ENCODE assay signal across 21 cellular contexts in the genomic region with DNA sequence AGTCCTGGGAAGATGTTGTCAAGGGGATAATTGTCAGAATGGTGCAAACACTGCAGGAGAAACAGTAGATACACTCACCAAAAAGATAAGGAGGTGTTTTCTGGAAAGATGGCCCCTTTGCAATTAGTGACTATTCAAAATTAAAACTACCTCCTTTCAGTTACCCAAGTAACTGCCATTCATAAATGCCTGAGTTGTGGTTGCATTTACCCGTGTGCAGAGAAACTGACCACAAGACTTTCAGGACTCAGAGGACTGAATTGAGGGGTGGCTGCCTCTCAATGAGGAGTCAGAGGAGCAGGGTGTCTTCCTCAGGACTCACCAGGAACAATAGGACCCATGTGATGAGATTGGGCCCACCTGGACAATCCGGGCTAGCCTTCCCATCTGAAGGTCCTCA. TPM values are rescaled to one million over a fixed set of nuclear protein-coding genes. Genes with fewer than 3 reads are reported as not detected.
DNase-seq lines count a peak whose midpoint lies in the region; ATAC-seq and TF ChIP-seq lines count a peak whose summit lies in the region.
"Had no signal": no experiment of that assay in that cellular context is flagged by ENCODE, and none has a peak within 500 bp of the region (broad histone marks: within the 10 kb centered on the region; RNA-seq: fewer than 3 reads in every experiment).

No MANE protein-coding gene starts in this region.

- DNase-seq in NK-92 (lab: John Stamatoyannopoulos, UW; ENCODE audit: unreplicated experiment): no peak
- no peak for DNase-seq in activated CD4-positive, alpha-beta T cell treated with anti-CD3 and anti-CD28 coated beads for 36 hours
- no peak for DNase-seq in naive thymus-derived CD8-positive, alpha-beta T cell
- DNase-seq in CD8-positive, alpha-beta T cell: no peak
- DNase-seq: activated CD4-positive, alpha-beta T cell treated with anti-CD3 and anti-CD28 coated beads for 4 hours; activated T-cell treated with anti-CD3 and anti-CD28 coated beads, Interleukin-2, amount 50 U/mL, for 48 hours; adrenal gland; BE2C; cerebellar nuclear complex; foreskin melanocyte; MV-4-11; natural killer cell; right cardiac atrium; stimulated activated CD4-positive, alpha-beta T cell treated with anti-CD3 and anti-CD28 coated beads, Interleukin-1b, Interleukin-23, amount 100 ng/mL, for 48 hours; transverse colon had no signal

- POLR2A ChIA-PET in activated CD4-positive, alpha-beta T cell treated with anti-CD3 and anti-CD28 coated beads for 36 hours (lab: Charles Lee): no interaction called here
- POLR2A ChIA-PET in naive thymus-derived CD8-positive, alpha-beta T cell (lab: Charles Lee): no interaction called here
- POLR2A ChIA-PET in CD8-positive, alpha-beta T cell (lab: Charles Lee): no interaction called here

- intact Hi-C loops in activated CD4-positive, alpha-beta T cell treated with anti-CD3 and anti-CD28 coated beads for 36 hours (cut with DNase I, micrococcal nuclease): no loop called here
- intact Hi-C loops in CD8-positive, alpha-beta T cell (cut with DNase I, micrococcal nuclease): no loop called here

- no peaks in the 10 kb centered on the region for H3K27me3 ChIP-seq in CD8-positive, alpha-beta T cell (ENCODE audit: insufficient read depth, low read length)
- H3K27me3 ChIP-seq: adrenal gland, BE2C, transverse colon had no signal

- no peaks in the 10 kb centered on the region for H3K4me1 ChIP-seq in CD8-positive, alpha-beta T cell (ENCODE audit: insufficient read depth, low read length)
- H3K4me1 ChIP-seq: adrenal gland, BE2C had no signal

- ATAC-seq in GM19025 (IDR thresholded peaks at IDR 0.05; ENCODE audit: low read depth, unreplicated experiment) (peak; percentile 57), GM21529 (IDR thresholded peaks at IDR 0.05; ENCODE audit: unreplicated experiment) (peak; percentile 82), HG03103 (IDR thresholded peaks at IDR 0.05; ENCODE audit: low read depth, unreplicated experiment) (peak; percentile 62)
- ATAC-seq in activated T-helper 17 cell treated with anti-CD3 and anti-CD28 coated beads, Interleukin-2, amount 50 U/mL, for 72 hours (replicated peaks): peak; percentile 34
- no peak for ATAC-seq in activated CD4-positive, alpha-beta T cell treated with anti-CD3 and anti-CD28 coated beads for 36 hours
- no peak for ATAC-seq in naive thymus-derived CD8-positive, alpha-beta T cell
- no peak for ATAC-seq in CD8-positive, alpha-beta T cell
- ATAC-seq: natural killer cell, right cardiac atrium, Right ventricle myocardium inferior had no signal

- H3K9me3 Mint-ChIP-seq in activated T-helper 17 cell treated with anti-CD3 and anti-CD28 coated beads, Interleukin-2, amount 50 U/mL, for 72 hours: no peaks in the 10 kb centered on the region
- no peaks in the 10 kb centered on the region for H3K9me3 Mint-ChIP-seq in activated CD4-positive, alpha-beta T cell treated with anti-CD3 and anti-CD28 coated beads for 36 hours (ENCODE audit: low read depth)
- H3K9me3 Mint-ChIP-seq in naive thymus-derived CD8-positive, alpha-beta T cell: no peaks in the 10 kb centered on the region
- H3K9me3 Mint-ChIP-seq in CD8-positive, alpha-beta T cell: no peaks in the 10 kb centered on the region
- H3K9me3 Mint-ChIP-seq: natural killer cell; T-helper 1 cell treated with Interleukin-12 subunit alpha and Interleukin-12 subunit beta and Interleukin-4 antibody, amounts not matched to agents 30 μg/mL and 1 μg/mL, for 36 hours had no signal

- no peaks in the 10 kb centered on the region for H3K36me3 Mint-ChIP-seq in activated T-helper 17 cell treated with anti-CD3 and anti-CD28 coated beads, Interleukin-2, amount 50 U/mL, for 72 hours (ENCODE audit: low read depth)
- no peaks in the 10 kb centered on the region for H3K36me3 Mint-ChIP-seq in activated CD4-positive, alpha-beta T cell treated with anti-CD3 and anti-CD28 coated beads for 36 hours (ENCODE audit: low read depth)
- H3K36me3 Mint-ChIP-seq in naive thymus-derived CD8-positive, alpha-beta T cell: no peaks in the 10 kb centered on the region
- no peaks in the 10 kb centered on the region for H3K36me3 Mint-ChIP-seq in CD8-positive, alpha-beta T cell
- H3K36me3 Mint-ChIP-seq: natural killer cell had no signal

- H3K27ac Mint-ChIP-seq in activated T-helper 17 cell treated with anti-CD3 and anti-CD28 coated beads, Interleukin-2, amount 50 U/mL, for 72 hours: no peak overlapping the region
- H3K27ac Mint-ChIP-seq in activated CD4-positive, alpha-beta T cell treated with anti-CD3 and anti-CD28 coated beads for 36 hours: no peak overlapping the region
- H3K27ac Mint-ChIP-seq in naive thymus-derived CD8-positive, alpha-beta T cell: no peak overlapping the region
- H3K27ac Mint-ChIP-seq in CD8-positive, alpha-beta T cell: no peak overlapping the region
- H3K27ac Mint-ChIP-seq: natural killer cell; T-helper 1 cell treated with Interleukin-12 subunit alpha and Interleukin-12 subunit beta and Interleukin-4 antibody, amounts not matched to agents 30 μg/mL and 1 μg/mL, for 36 hours had no signal

- H3K27ac ChIP-seq in CD8-positive, alpha-beta T cell (ENCODE audit: low read depth, low read length): no peak overlapping the region
- H3K27ac ChIP-seq: transverse colon had no signal

- CTCF ChIA-PET in activated CD4-positive, alpha-beta T cell treated with anti-CD3 and anti-CD28 coated beads for 36 hours (lab: Charles Lee): no interaction called here
- CTCF ChIA-PET in CD8-positive, alpha-beta T cell (lab: Charles Lee): no interaction called here

- H3K36me3 ChIP-seq in CD8-positive, alpha-beta T cell (ENCODE audit: insufficient read depth, low read length): no peaks in the 10 kb centered on the region
- H3K36me3 ChIP-seq: adrenal gland, BE2C, transverse colon had no signal

- no peaks in the 10 kb centered on the region for H3K9me3 ChIP-seq in CD8-positive, alpha-beta T cell (ENCODE audit: low read length)
- H3K9me3 ChIP-seq: adrenal gland, BE2C, transverse colon had no signal

- no peaks in the 10 kb centered on the region for H3K4me1 Mint-ChIP-seq in activated T-helper 17 cell treated with anti-CD3 and anti-CD28 coated beads, Interleukin-2, amount 50 U/mL, for 72 hours
- H3K4me1 Mint-ChIP-seq in activated CD4-positive, alpha-beta T cell treated with anti-CD3 and anti-CD28 coated beads for 36 hours: peaks cover 4% of the 10 kb centered on the region
- H3K4me1 Mint-ChIP-seq in naive thymus-derived CD8-positive, alpha-beta T cell: peaks cover 3 to 8% (median 6%) of the 10 kb centered on the region in 4 donors
- peaks cover 4% of the 10 kb centered on the region for H3K4me1 Mint-ChIP-seq in CD8-positive, alpha-beta T cell (ENCODE audit: low read depth)
- H3K4me1 Mint-ChIP-seq: natural killer cell had no signal

- TF ChIP-seq CTCF in CD8-positive, alpha-beta T cell (IDR thresholded peaks at IDR 0.05): no peak

- no peak overlapping the region for H3K4me3 ChIP-seq in CD8-positive, alpha-beta T cell (ENCODE audit: low read depth, low read length)
- H3K4me3 ChIP-seq: adrenal gland, transverse colon had no signal

- H3K4me3 Mint-ChIP-seq in activated T-helper 17 cell treated with anti-CD3 and anti-CD28 coated beads, Interleukin-2, amount 50 U/mL, for 72 hours: no peak overlapping the region
- no peak overlapping the region for H3K4me3 Mint-ChIP-seq in activated CD4-positive, alpha-beta T cell treated with anti-CD3 and anti-CD28 coated beads for 36 hours
- H3K4me3 Mint-ChIP-seq in naive thymus-derived CD8-positive, alpha-beta T cell: no peak overlapping the region
- H3K4me3 Mint-ChIP-seq in CD8-positive, alpha-beta T cell: no peak overlapping the region
- H3K4me3 Mint-ChIP-seq: natural killer cell; T-helper 1 cell treated with Interleukin-12 subunit alpha and Interleukin-12 subunit beta and Interleukin-4 antibody, amounts not matched to agents 30 μg/mL and 1 μg/mL, for 36 hours had no signal

- no peaks in the 10 kb centered on the region for H3K27me3 Mint-ChIP-seq in activated T-helper 17 cell treated with anti-CD3 and anti-CD28 coated beads, Interleukin-2, amount 50 U/mL, for 72 hours
- no peaks in the 10 kb centered on the region for H3K27me3 Mint-ChIP-seq in activated CD4-positive, alpha-beta T cell treated with anti-CD3 and anti-CD28 coated beads for 36 hours
- H3K27me3 Mint-ChIP-seq in naive thymus-derived CD8-positive, alpha-beta T cell: no peaks in the 10 kb centered on the region
- H3K27me3 Mint-ChIP-seq in CD8-positive, alpha-beta T cell (ENCODE audit: low read depth): no peaks in the 10 kb centered on the region

RNA-seq across cellular contexts. Expression of gene GCM1, which starts 39.0 kb away (rescaled TPM):
- under 1 TPM; 0.11 to 0.13 TPM for total RNA-seq in activated T-helper 17 cell treated with anti-CD3 and anti-CD28 coated beads, Interleukin-2, amount 50 U/mL, for 72 hours
- under 1 TPM in 1 of 2 experiments, not detected in 1; 0.07 TPM for total RNA-seq in activated CD4-positive, alpha-beta T cell treated with anti-CD3 and anti-CD28 coated beads for 36 hours
- under 1 TPM in 1 of 2 experiments, not detected in 1; 0.27 TPM for total RNA-seq in naive thymus-derived CD8-positive, alpha-beta T cell
- polyA plus RNA-seq in naive thymus-derived CD8-positive, alpha-beta T cell: not detected
- total RNA-seq in CD8-positive, alpha-beta T cell: under 1 TPM; 0.11 TPM
- total RNA-seq: right cardiac atrium, Right ventricle myocardium inferior had no signal
- polyA plus RNA-seq: right cardiac atrium had no signal

RNA-seq across cellular contexts. Expression of gene FBXO9, which starts 44.4 kb away (rescaled TPM):
- total RNA-seq in activated T-helper 17 cell treated with anti-CD3 and anti-CD28 coated beads, Interleukin-2, amount 50 U/mL, for 72 hours: 10 to 100 TPM; 53.2 to 58.2 TPM
- total RNA-seq in activated CD4-positive, alpha-beta T cell treated with anti-CD3 and anti-CD28 coated beads for 36 hours: 10 to 100 TPM; 51.2 to 58.7 TPM
- 100 to 1,000 TPM; 134 to 137 TPM for total RNA-seq in naive thymus-derived CD8-positive, alpha-beta T cell
- 10 to 100 TPM; 46.1 to 52.1 (median 49.0) TPM for polyA plus RNA-seq in naive thymus-derived CD8-positive, alpha-beta T cell
- total RNA-seq in CD8-positive, alpha-beta T cell: 10 to 100 TPM; 63.7 to 67.8 TPM

RNA-seq across cellular contexts. Expression of gene CILK1, which starts 48.0 kb away (rescaled TPM):
- 1 to 10 TPM; 3.8 to 6.2 TPM for total RNA-seq in activated T-helper 17 cell treated with anti-CD3 and anti-CD28 coated beads, Interleukin-2, amount 50 U/mL, for 72 hours
- total RNA-seq in activated CD4-positive, alpha-beta T cell treated with anti-CD3 and anti-CD28 coated beads for 36 hours: 1 to 10 TPM; 7.5 to 8.2 TPM
- total RNA-seq in naive thymus-derived CD8-positive, alpha-beta T cell: 10 to 100 TPM; 15.0 to 15.8 TPM
- polyA plus RNA-seq in naive thymus-derived CD8-positive, alpha-beta T cell: 1 to 10 TPM; 2.8 to 4.1 (median 3.8) TPM
- total RNA-seq in CD8-positive, alpha-beta T cell: 1 to 10 TPM; 2.7 TPM

Comparison
In these comparisons a context has a peak if more than half of its experiments do, and no peak if none do; other contexts are left out.
1. ATAC-seq: peak in GM19025 (single experiment), GM21529 (single experiment), HG03103 (single experiment) and activated T-helper 17 cell treated with anti-CD3 and anti-CD28 coated beads, Interleukin-2, amount 50 U/mL, for 72 hours (single experiment); none in activated CD4-positive, alpha-beta T cell treated with anti-CD3 and anti-CD28 coated beads for 36 hours (single experiment), naive thymus-derived CD8-positive, alpha-beta T cell (0 of 2) and CD8-positive, alpha-beta T cell (single experiment).